Comparison of ENCODE assay signal across 8 cellular contexts in the genomic region with DNA sequence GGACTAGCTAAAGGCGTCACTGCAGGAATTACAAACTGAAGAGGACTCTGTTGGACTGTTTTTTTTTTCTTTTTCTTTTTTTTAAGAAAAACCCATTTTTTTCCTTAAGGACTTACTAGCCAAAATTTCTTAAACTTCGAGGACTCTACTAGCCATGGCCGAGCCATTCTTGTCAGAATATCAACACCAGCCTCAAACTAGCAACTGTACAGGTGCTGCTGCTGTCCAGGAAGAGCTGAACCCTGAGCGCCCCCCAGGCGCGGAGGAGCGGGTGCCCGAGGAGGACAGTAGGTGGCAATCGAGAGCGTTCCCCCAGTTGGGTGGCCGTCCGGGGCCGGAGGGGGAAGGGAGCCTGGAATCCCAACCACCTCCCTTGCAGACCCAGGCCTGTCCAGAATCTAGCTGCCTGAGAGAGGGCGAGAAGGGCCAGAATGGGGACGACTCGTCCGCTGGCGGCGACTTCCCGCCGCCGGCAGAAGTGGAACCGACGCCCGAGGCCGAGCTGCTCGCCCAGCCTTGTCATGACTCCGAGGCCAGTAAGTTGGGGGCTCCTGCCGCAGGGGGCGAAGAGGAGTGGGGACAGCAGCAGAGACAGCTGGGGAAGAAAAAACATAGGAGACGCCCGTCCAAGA. TPM values are rescaled to one million over a fixed set of nuclear protein-coding genes. Genes with fewer than 3 reads are reported as not detected.
DNase-seq lines count a peak whose midpoint lies in the region; ATAC-seq and TF ChIP-seq lines count a peak whose summit lies in the region.

No MANE protein-coding gene starts in this region.

- H3K36me3 ChIP-seq in psoas muscle (ENCODE audit: insufficient read depth in 1 of 2, low read depth in 1 of 2), result no peaks in the 10 kb centered on the region

- H3K4me1 ChIP-seq in right cardiac atrium (ENCODE audit: control insufficient read depth, insufficient read depth, low read length) (peaks cover 9% of the 10 kb centered on the region), psoas muscle (peaks cover 23% of the 10 kb centered on the region)

- H3K9me3 ChIP-seq in right cardiac atrium (ENCODE audit: control insufficient read depth, low read length) (no peaks in the 10 kb centered on the region), psoas muscle (no peaks in the 10 kb centered on the region)

- ATAC-seq in GM21825 (IDR thresholded peaks at IDR 0.05; ENCODE audit: unreplicated experiment), result peak; percentile 27
- peak; percentile 67 to 71 for ATAC-seq in right cardiac atrium
- peak; percentile 62 to 72 (median 64) for ATAC-seq in psoas muscle
- no peak for ATAC-seq in GM19035 (IDR thresholded peaks at IDR 0.05; ENCODE audit: unreplicated experiment)

- DNase-seq in CD1c-positive myeloid dendritic cell (ENCODE audit: extremely low spot score), result peak; percentile 64
- DNase-seq in NCI-H1930 (lab: John Stamatoyannopoulos, UW), result peak; percentile 69 to 76
- DNase-seq in T-helper 9 cell, result peak; percentile 63
- DNase-seq in astrocyte of the cerebellum (ENCODE audit: low read depth), result no peak
- DNase-seq in right cardiac atrium, result peak; percentile 89 to 96 (median 95)
- DNase-seq in psoas muscle, result peak; percentile 89 to 95

- H3K4me3 ChIP-seq in astrocyte of the cerebellum (ENCODE audit: low read depth, low read length) (peak overlapping the region; percentile 78), right cardiac atrium (ENCODE audit: low read length) (peak overlapping the region; percentile 82), psoas muscle (peak overlapping the region; percentile 76)

- TF ChIP-seq CTCF in astrocyte of the cerebellum (IDR thresholded peaks at IDR 0.05; ENCODE audit: low read depth, low read length, missing control alignments) (peak; percentile 86), psoas muscle (IDR thresholded peaks at IDR 0.05) (peak; percentile 85)

- H3K27ac ChIP-seq in right cardiac atrium (ENCODE audit: low read length) (peak overlapping the region; percentile 98), psoas muscle (peak overlapping the region; percentile 88)

- in situ Hi-C loops in astrocyte of the cerebellum (cut with HindIII; ENCODE audit: low sequenced_read_pairs), result no loop called here

- WGBS in right cardiac atrium, result under 1% methylated on average over 32 of the region's 32 CpGs
- WGBS in psoas muscle, 3 donors, result 0 to 1% (median 0%) methylated on average over 32 of the region's 32 CpGs

- H3K27me3 ChIP-seq in right cardiac atrium (ENCODE audit: control insufficient read depth, insufficient read depth) (no peaks in the 10 kb centered on the region), psoas muscle (ENCODE audit: insufficient read depth in 3 of 3, low read length in 2 of 3) (no peaks in the 10 kb centered on the region)

- intact Hi-C loops in right cardiac atrium (cut with DNase I) (loop anchor here in 3 of 4 donors (2.0 to 10.0 kb wide), 3 partner anchors 14 to 166 kb away; a partner anchor contains a TSS), psoas muscle (cut with DNase I) (loop anchor here (1.0 kb wide), 1 partner anchor 12 kb away; a partner anchor contains a TSS)

RNA-seq across cellular contexts. Expression of a gene that starts 0.9 kb away (rescaled TPM):
- total RNA-seq in right cardiac atrium (10 to 100 TPM; 37.1 to 42.6 (median 40.6) TPM), psoas muscle (10 to 100 TPM; 21.3 to 52.2 (median 31.5) TPM)
- polyA plus RNA-seq in right cardiac atrium (21.2 TPM), psoas muscle (100 to 1,000 TPM in 1 of 3 donors, 10 to 100 TPM in 1, 1 to 10 TPM in 1; 9.5 to 127 (median 22.0) TPM)

RNA-seq across cellular contexts. Expression of a gene that starts 12.5 kb away (rescaled TPM):
- total RNA-seq in right cardiac atrium (1 to 10 TPM; 3.5 to 8.2 (median 6.6) TPM), psoas muscle (10 to 100 TPM; 13.7 to 47.1 (median 33.4) TPM)
- polyA plus RNA-seq in right cardiac atrium (6.5 TPM), psoas muscle (10 to 100 TPM in 2 of 3 donors, 1 to 10 TPM in 1; 8.2 to 69.5 (median 62.7) TPM)

RNA-seq across cellular contexts. Expression of a gene that starts 13.7 kb away (rescaled TPM):
- 10 to 100 TPM; 11.9 to 14.8 (median 12.6) TPM for total RNA-seq in right cardiac atrium
- 12.0 TPM for polyA plus RNA-seq in right cardiac atrium
- total RNA-seq in psoas muscle, result 1 to 10 TPM; 3.9 to 8.2 (median 5.1) TPM
- 1 to 10 TPM; 2.7 to 5.2 (median 4.4) TPM for polyA plus RNA-seq in psoas muscle

RNA-seq across cellular contexts. Expression of a gene that starts 16.8 kb away (rescaled TPM):
- total RNA-seq in right cardiac atrium (100 to 1,000 TPM in 3 of 4 donors, 10 to 100 TPM in 1; 94.2 to 164 (median 138) TPM), psoas muscle (100 to 1,000 TPM in 2 of 4 donors, 10 to 100 TPM in 2; 69.8 to 217 (median 122) TPM)
- polyA plus RNA-seq in right cardiac atrium (100 TPM), psoas muscle (100 to 1,000 TPM in 2 of 3 donors, 10 to 100 TPM in 1; 57.0 to 171 (median 170) TPM)
